ENCODE assay signal across 8 cellular contexts in the genomic region with DNA sequence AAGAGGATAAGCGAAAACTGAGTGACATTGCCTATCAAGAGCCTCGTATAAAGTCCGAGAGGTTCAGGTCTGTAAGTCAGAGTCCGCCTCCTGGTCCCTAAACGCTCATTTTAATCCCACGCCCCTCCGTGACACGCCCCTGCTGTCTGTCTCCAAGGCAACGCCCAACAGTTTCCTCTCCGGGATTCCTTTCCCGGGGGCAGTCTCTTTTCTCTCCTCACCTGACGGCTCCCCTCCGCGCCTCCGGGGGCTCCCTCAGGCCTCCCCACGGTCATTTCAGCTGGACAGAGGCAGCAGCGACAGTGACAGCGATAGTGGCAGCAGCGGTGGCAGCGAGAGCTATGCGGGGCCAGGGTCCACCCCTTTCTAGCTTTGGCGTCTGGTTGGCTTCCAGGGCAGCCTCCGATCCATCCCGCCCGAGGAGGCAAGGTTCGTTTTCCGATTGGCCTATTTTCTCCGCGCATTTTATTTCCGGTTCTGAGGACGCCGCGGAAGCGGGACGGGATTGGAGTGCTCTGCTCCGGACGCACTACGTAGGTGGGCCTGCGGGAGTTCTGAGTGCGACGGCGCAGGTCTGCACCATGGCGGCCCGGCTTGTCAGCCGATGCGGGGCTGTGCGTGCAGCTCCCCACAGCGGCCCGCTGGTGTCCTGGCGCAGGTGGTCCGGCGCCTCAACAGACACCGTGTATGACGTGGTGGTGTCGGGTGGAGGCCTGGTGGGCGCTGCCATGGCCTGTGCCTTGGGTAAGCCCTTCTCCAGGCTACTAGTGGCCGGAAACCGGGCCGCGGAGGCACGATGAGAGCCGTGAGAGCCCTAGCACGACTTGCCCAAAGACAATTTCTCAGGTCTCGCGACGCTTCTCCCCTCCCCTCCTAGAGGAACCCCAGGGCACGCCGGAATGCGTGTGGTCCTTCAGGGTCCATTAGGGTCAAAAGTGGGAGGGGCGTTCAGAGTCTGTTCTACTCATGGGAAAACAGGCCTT. TPM values are rescaled to one million over a fixed set of nuclear protein-coding genes. Genes with fewer than 3 reads are reported as not detected.
DNase-seq lines count a peak whose midpoint lies in the region; ATAC-seq and TF ChIP-seq lines count a peak whose summit lies in the region.

A gene (plus strand): TSS at position 551 of the 983 bp plus-strand sequence. CDS start 31 bp downstream, at position 582.
A gene with protein sequence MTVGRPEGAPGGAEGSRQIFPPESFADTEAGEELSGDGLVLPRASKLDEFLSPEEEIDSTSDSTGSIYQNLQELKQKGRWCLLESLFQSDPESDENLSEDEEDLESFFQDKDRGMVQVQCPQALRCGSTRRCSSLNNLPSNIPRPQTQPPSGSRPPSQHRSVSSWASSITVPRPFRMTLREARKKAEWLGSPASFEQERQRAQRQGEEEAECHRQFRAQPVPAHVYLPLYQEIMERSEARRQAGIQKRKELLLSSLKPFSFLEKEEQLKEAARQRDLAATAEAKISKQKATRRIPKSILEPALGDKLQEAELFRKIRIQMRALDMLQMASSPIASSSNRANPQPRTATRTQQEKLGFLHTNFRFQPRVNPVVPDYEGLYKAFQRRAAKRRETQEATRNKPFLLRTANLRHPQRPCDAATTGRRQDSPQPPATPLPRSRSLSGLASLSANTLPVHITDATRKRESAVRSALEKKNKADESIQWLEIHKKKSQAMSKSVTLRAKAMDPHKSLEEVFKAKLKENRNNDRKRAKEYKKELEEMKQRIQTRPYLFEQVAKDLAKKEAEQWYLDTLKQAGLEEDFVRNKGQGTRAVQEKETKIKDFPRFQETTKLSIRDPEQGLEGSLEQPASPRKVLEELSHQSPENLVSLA (minus strand): TSS at position 343 of the 983 bp plus-strand sequence. CDS start 68 bp downstream, at position 275.

- ATAC-seq in GM21515 (IDR thresholded peaks at IDR 0.05; ENCODE audit: unreplicated experiment) (peak; percentile 80), mucosa of descending colon (peak; percentile 92)

- H3K4me2 ChIP-seq in OCI-LY3 (ENCODE audit: low read length): peak within 1 kb of the TSS; percentile 84

- peaks cover 4% of the 10 kb centered on the region for H3K36me3 ChIP-seq in OCI-LY3 (replicated peaks; ENCODE audit: low read depth, low read length)
- no peaks in the 10 kb centered on the region for H3K36me3 ChIP-seq in mucosa of descending colon (ENCODE audit: low read depth)

- DNase-seq in DMS 273 treated with DMSO at 0.1 percent for 48 hours (lab: John Stamatoyannopoulos, UW) (peak; percentile 93), HuH-7 (ENCODE audit: low spot score) (peak; percentile 80), activated T-cell treated with anti-CD3 and anti-CD28 coated beads for 4 hours (peak; percentile 75), epithelial cell of prostate (ENCODE audit: low read depth, low spot score) (peak; percentile 83), mucosa of descending colon (peak; percentile 94 to 95 (median 95))
- DNase-seq in stimulated activated CD8-positive, alpha-beta memory T cell treated with anti-CD3 and anti-CD28 coated beads, Interleukin-4, amount 100 ng/mL, for 24 hours (ENCODE audit: low read depth): peak; percentile 85

- peak within 1 kb of the TSS; percentile 99 for H3K4me3 ChIP-seq in OCI-LY3 (ENCODE audit: low read length)
- peak within 1 kb of the TSS; percentile 44 for H3K4me3 ChIP-seq in mucosa of descending colon

- H3K9me3 ChIP-seq in OCI-LY3 (ENCODE audit: insufficient read depth, low read length) (no peaks in the 10 kb centered on the region), mucosa of descending colon (no peaks in the 10 kb centered on the region)

- peak within 1 kb of the TSS; percentile 79 for H3K9ac ChIP-seq in OCI-LY3 (ENCODE audit: low read length)

- H3K79me2 ChIP-seq in OCI-LY3 (ENCODE audit: low read length): no peaks in the 10 kb centered on the region

- peak; percentile 23; the same call in 1 of the 2 replicates for TF ChIP-seq CTCF in OCI-LY3 (IDR thresholded peaks at IDR 0.05; ENCODE audit: low read depth, low read length)
- TF ChIP-seq CTCF in mucosa of descending colon (IDR thresholded peaks at IDR 0.05): no peak

- intact Hi-C loops in mucosa of descending colon (cut with DNase I, micrococcal nuclease): no loop called here

- H2AFZ ChIP-seq in OCI-LY3 (ENCODE audit: low read depth, low read length): peak within 1 kb of the TSS; percentile 98

- H3K27ac ChIP-seq in OCI-LY3 (ENCODE audit: low read length): peak within 1 kb of the TSS; percentile 61
- peak within 1 kb of the TSS; percentile 66 for H3K27ac ChIP-seq in epithelial cell of prostate

- H3K27me3 ChIP-seq in OCI-LY3 (ENCODE audit: low read depth, low read length): no peaks in the 10 kb centered on the region

- H3K4me1 ChIP-seq in OCI-LY3 (ENCODE audit: low read length) (peaks cover 32% of the 10 kb centered on the region), mucosa of descending colon (ENCODE audit: low read depth) (peaks cover 21% of the 10 kb centered on the region)

- H4K20me1 ChIP-seq in OCI-LY3 (ENCODE audit: insufficient read depth, low read length): no peaks in the 10 kb centered on the region

RNA-seq across cellular contexts. Expression of the first gene that starts in this region (rescaled TPM):
- 10 to 100 TPM; 18.9 to 20.6 (median 20.5) TPM for total RNA-seq in mucosa of descending colon

RNA-seq across cellular contexts. Expression of the second gene that starts in this region (rescaled TPM):
- 1 to 10 TPM; 4.0 to 6.8 (median 6.2) TPM for total RNA-seq in mucosa of descending colon

Comparison
In these comparisons a context has a peak if more than half of its experiments do, and no peak if none do; other contexts are left out.
1. Peak in every context shown above with its lines: DNase-seq, ATAC-seq, H3K4me3 ChIP-seq and H3K27ac ChIP-seq.